8 cellular contexts compared by ENCODE assay signal in genomic region chr14:20461230-20462141, GRCh38. TPM values are rescaled to one million over a fixed set of nuclear protein-coding genes. Genes with fewer than 3 reads are reported as not detected.
DNase-seq lines count a peak whose midpoint lies in the region; ATAC-seq and TF ChIP-seq lines count a peak whose summit lies in the region.

TSS of gene PIP4P1 (minus strand) at chr14:20461434. CDS start at chr14:20461325, 109 bp downstream.

- H3K27me3 ChIP-seq in BLaER1 (no peaks in the 10 kb centered on the region), layer of hippocampus (ENCODE audit: control insufficient read depth, insufficient read depth, low read length) (no peaks in the 10 kb centered on the region)

- H4K20me1 ChIP-seq in BLaER1, result peaks cover 34% of the 10 kb centered on the region

- peaks cover 51% of the 10 kb centered on the region for H3K4me1 ChIP-seq in BLaER1

- H3K27ac Mint-ChIP-seq in activated CD4-positive, alpha-beta T cell treated with anti-CD3 and anti-CD28 coated beads, Interleukin-2, amount 10 ng/mL, durations not matched to agents 7 days and 5 days, result peak within 1 kb of the TSS; percentile 95

- POLR2A ChIA-PET in activated CD4-positive, alpha-beta T cell treated with anti-CD3 and anti-CD28 coated beads, Interleukin-2, amount 10 ng/mL, durations not matched to agents 7 days and 5 days (lab: Charles Lee), result interaction anchor here (0.9 to 1.5 kb wide), 4 partner anchors 8 to 222 kb away, joined by 3 to 9 read pairs (median 4); partner anchors contain the start of genes PARP2 and PNP

- H3K36me3 Mint-ChIP-seq in activated CD4-positive, alpha-beta T cell treated with anti-CD3 and anti-CD28 coated beads, Interleukin-2, amount 10 ng/mL, durations not matched to agents 7 days and 5 days (ENCODE audit: low read depth), result peaks cover 28% of the 10 kb centered on the region

- H3K9me3 Mint-ChIP-seq in activated CD4-positive, alpha-beta T cell treated with anti-CD3 and anti-CD28 coated beads, Interleukin-2, amount 10 ng/mL, durations not matched to agents 7 days and 5 days, result no peaks in the 10 kb centered on the region

- H3K4me2 ChIP-seq in BLaER1, result peak within 1 kb of the TSS; percentile 99

- DNase-seq in NCI-H69 (lab: John Stamatoyannopoulos, UW), result peak; percentile 100
- DNase-seq in activated CD4-positive, alpha-beta T cell treated with anti-CD3 and anti-CD28 coated beads, Interleukin-2, amount 10 ng/mL, durations not matched to agents 7 days and 5 days, result peak; percentile 99
- peak; percentile 100 for DNase-seq in coronary artery (ENCODE audit: low spot score)
- DNase-seq in stimulated activated CD4-positive, alpha-beta T cell treated with anti-CD3 and anti-CD28 coated beads, Interleukin-1b, Interleukin-23, amount 100 ng/mL, for 4 hours (ENCODE audit: low read depth in 2 of 2), result peak; percentile 95

- no peaks in the 10 kb centered on the region for H3K27me3 Mint-ChIP-seq in activated CD4-positive, alpha-beta T cell treated with anti-CD3 and anti-CD28 coated beads, Interleukin-2, amount 10 ng/mL, durations not matched to agents 7 days and 5 days

- no peaks in the 10 kb centered on the region for H3K9me3 ChIP-seq in BLaER1

- H3K36me3 ChIP-seq in BLaER1, result peaks cover 40% of the 10 kb centered on the region

- ATAC-seq in GM19328 (IDR thresholded peaks at IDR 0.05; ENCODE audit: unreplicated experiment) (peak; percentile 95), HG03520 (IDR thresholded peaks at IDR 0.05; ENCODE audit: unreplicated experiment) (peak; percentile 91)

- H3K27ac ChIP-seq in BLaER1, result peak within 1 kb of the TSS; percentile 95
- peak within 1 kb of the TSS; percentile 93 to 94 for H3K27ac ChIP-seq in coronary artery
- H3K27ac ChIP-seq in layer of hippocampus (ENCODE audit: low read depth, low read length), result peak within 1 kb of the TSS; percentile 92

- CTCF ChIA-PET in activated CD4-positive, alpha-beta T cell treated with anti-CD3 and anti-CD28 coated beads, Interleukin-2, amount 10 ng/mL, durations not matched to agents 7 days and 5 days (lab: Charles Lee), result interaction anchor here (0.6 to 1.1 kb wide), 8 partner anchors 19 to 131 kb away, joined by 3 to 8 read pairs (median 3); partner anchors contain the start of gene PARP2

- peak within 1 kb of the TSS; percentile 96 for H3K9ac ChIP-seq in BLaER1

- TF ChIP-seq CTCF in coronary artery (IDR thresholded peaks at IDR 0.05), result no peak

- H3K4me3 ChIP-seq in BLaER1 (peak within 1 kb of the TSS; percentile 96), coronary artery (peak within 1 kb of the TSS; percentile 81)

- H3K4me3 Mint-ChIP-seq in activated CD4-positive, alpha-beta T cell treated with anti-CD3 and anti-CD28 coated beads, Interleukin-2, amount 10 ng/mL, durations not matched to agents 7 days and 5 days, result peak within 1 kb of the TSS; percentile 87

- H3K4me1 Mint-ChIP-seq in activated CD4-positive, alpha-beta T cell treated with anti-CD3 and anti-CD28 coated beads, Interleukin-2, amount 10 ng/mL, durations not matched to agents 7 days and 5 days, result peaks cover 33% of the 10 kb centered on the region

RNA-seq across cellular contexts. Expression of gene PIP4P1, which starts in this region (rescaled TPM):
- 10 to 100 TPM; 33.9 to 40.8 TPM for total RNA-seq in activated CD4-positive, alpha-beta T cell treated with anti-CD3 and anti-CD28 coated beads, Interleukin-2, amount 10 ng/mL, durations not matched to agents 7 days and 5 days

Comparison
In these comparisons a context has a peak if more than half of its experiments do, and no peak if none do; other contexts are left out.
1. Peak in every context shown above with its lines: DNase-seq, ATAC-seq, H3K4me3 ChIP-seq and H3K27ac ChIP-seq.